In the genomic region with DNA sequence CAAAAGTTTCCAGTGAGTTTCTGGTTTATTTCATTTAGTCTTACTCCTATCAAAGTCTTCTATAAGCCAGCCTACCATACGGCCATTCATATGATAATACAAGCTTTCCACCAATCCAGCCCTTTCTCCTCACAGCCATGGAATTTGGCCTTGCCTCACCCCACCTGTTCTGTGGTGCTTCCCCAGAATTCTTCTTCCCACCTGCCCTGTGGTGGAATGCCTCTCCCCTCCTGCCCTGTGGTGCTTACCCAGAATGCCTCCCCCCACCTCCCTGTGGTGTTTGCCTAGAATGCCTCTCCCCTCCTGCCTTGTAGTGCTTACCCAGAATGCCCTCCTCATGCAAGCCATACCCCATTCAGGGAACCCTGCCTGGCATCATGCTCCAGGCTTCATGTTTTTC, we compare ENCODE assay signal across 23 cellular contexts.
"Had no signal": no experiment of that assay in that cellular context is flagged by ENCODE, and none has a peak within 500 bp of the region (broad histone marks: within the 10 kb centered on the region; RNA-seq: fewer than 3 reads in every experiment).

No MANE protein-coding gene starts in this region.

- H3K27me3 ChIP-seq: hepatocyte, neural progenitor cell, right atrium auricular region, stomach had no signal

- H3K36me3 Mint-ChIP-seq: activated naive CD8-positive, alpha-beta T cell; naive B cell; neural progenitor cell; type B pancreatic cell had no signal

- H3K36me3 ChIP-seq: neural progenitor cell, prostate gland, right atrium auricular region, stomach had no signal

- H2AFZ ChIP-seq: hepatocyte, neural progenitor cell had no signal

- H3K4me1 Mint-ChIP-seq: naive B cell had no signal

- H3K9ac ChIP-seq: neural progenitor cell had no signal

- H3K9me3 ChIP-seq: prostate gland, right atrium auricular region, stomach had no signal

- H3K4me1 ChIP-seq: neural progenitor cell, prostate gland, stomach had no signal

- H3K4me3 ChIP-seq: hepatocyte, lung, neural progenitor cell, prostate gland, right atrium auricular region, stomach had no signal

- H3K4me2 ChIP-seq: hepatocyte, neural progenitor cell had no signal

- H3K27ac ChIP-seq: epithelial cell of prostate, hepatocyte, neural progenitor cell, prostate gland, right atrium auricular region, stomach had no signal

- H3K27ac Mint-ChIP-seq: activated naive CD8-positive, alpha-beta T cell; dendritic cell treated with granulocyte-macrophage colony-stimulating factor and Interleukin-4, amounts not matched to agents 40 ng/mL and 50 ng/mL, for 4 days; naive B cell; neural progenitor cell; T-helper 1 cell treated with Interleukin-12 subunit alpha and Interleukin-12 subunit beta and Interleukin-4 antibody, amounts not matched to agents 30 μg/mL and 1 μg/mL, for 36 hours; type B pancreatic cell had no signal

- DNase-seq: activated CD4-positive, alpha-beta T cell treated with anti-CD3 and anti-CD28 coated beads, Interleukin-2, amount 50 U/mL, for 1 hour; activated CD4-positive, CD25-positive, alpha-beta regulatory T cell treated with anti-CD3 and anti-CD28 coated beads, Interleukin-2, amount 50 U/mL, for 72 hours; activated CD8-positive, alpha-beta memory T cell treated with anti-CD3 and anti-CD28 coated beads for 24 hours; activated CD8-positive, alpha-beta memory T cell treated with anti-CD3 and anti-CD28 coated beads, Interleukin-2, amount 50 U/mL, for 48 hours; activated gamma-delta T cell; activated T-cell treated with anti-CD3 and anti-CD28 coated beads, Interleukin-2, amount 50 U/mL, for 48 hours; effector memory CD4-positive, alpha-beta T cell; foreskin fibroblast; naive B cell; stimulated activated CD4-positive, alpha-beta T cell treated with anti-CD3 and anti-CD28 coated beads, Interleukin-15, amount 100 ng/mL, for 24 hours; stimulated activated CD4-positive, alpha-beta T cell treated with anti-CD3 and anti-CD28 coated beads, Interleukin-2, amount 100 ng/mL, for 48 hours; stomach had no signal

- H3K4me3 Mint-ChIP-seq: activated naive CD8-positive, alpha-beta T cell; dendritic cell treated with granulocyte-macrophage colony-stimulating factor and Interleukin-4, amounts not matched to agents 40 ng/mL and 50 ng/mL, for 4 days; naive B cell; neural progenitor cell; T-helper 1 cell treated with Interleukin-12 subunit alpha and Interleukin-12 subunit beta and Interleukin-4 antibody, amounts not matched to agents 30 μg/mL and 1 μg/mL, for 36 hours; type B pancreatic cell had no signal

- FAIRE-seq: islet of Langerhans had no signal

- H3K9me3 Mint-ChIP-seq: dendritic cell treated with granulocyte-macrophage colony-stimulating factor and Interleukin-4, amounts not matched to agents 40 ng/mL and 50 ng/mL, for 4 days; naive B cell; neural progenitor cell; T-helper 1 cell treated with Interleukin-12 subunit alpha and Interleukin-12 subunit beta and Interleukin-4 antibody, amounts not matched to agents 30 μg/mL and 1 μg/mL, for 36 hours had no signal

- H3K27me3 Mint-ChIP-seq: type B pancreatic cell had no signal

- H3K79me2 ChIP-seq: hepatocyte had no signal
